ENCODE assay signal across 9 cellular contexts in the genomic region with DNA sequence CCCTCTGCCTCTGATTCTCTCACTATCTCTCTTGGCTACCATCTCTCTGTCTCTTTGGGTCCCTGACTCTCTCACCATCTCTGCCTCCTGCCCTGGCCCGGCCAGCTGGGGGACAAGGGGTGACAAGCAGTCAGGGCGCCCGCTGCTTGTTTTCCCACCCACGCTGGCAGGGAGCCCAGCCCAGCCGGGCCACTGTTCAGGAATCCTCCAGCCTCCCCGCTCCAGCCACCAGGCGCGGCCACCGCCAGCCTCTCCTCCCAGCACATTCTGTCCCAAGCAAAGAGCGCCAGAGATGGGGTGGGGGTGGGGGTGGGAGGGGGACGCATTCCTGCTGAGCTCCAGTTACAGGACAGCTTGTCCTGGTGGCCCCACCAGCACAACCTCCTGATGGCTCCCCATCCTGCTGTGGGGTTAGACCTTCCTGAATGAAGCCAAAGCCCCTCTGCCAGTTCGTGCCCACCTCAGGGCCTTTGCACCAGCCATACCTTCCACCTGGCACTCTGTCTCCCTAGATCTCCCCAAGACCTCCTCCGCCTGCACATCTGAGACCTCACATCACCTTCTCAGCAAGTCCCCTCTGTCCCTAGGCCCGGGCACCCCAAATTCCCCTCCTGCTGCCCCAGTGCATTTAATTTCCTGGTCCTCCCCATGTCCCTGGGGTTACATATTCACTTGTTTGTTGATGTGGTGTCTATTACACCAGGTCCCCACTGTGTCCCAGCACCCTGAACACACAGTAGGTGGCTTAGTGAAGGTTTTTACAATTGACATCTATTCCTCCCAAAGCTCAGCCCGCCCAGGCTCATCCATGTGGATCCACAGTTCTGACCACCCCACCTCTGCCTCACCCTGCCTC. TPM values are rescaled to one million over a fixed set of nuclear protein-coding genes. Genes with fewer than 3 reads are reported as not detected.
DNase-seq lines count a peak whose midpoint lies in the region; ATAC-seq, FAIRE-seq and TF ChIP-seq lines count a peak whose summit lies in the region.
"Had no signal": no experiment of that assay in that cellular context is flagged by ENCODE, and none has a peak within 500 bp of the region (broad histone marks: within the 10 kb centered on the region; RNA-seq: fewer than 3 reads in every experiment).

No MANE protein-coding gene starts in this region.

- 0 out of 2 replicates have a peak overlapping the region, but pooled peaks have one; percentile 48 for H2BK20ac ChIP-seq in H1 (ENCODE audit: low read length)

- H3K27me3 ChIP-seq in A673 (replicated peaks; ENCODE audit: insufficient read depth, low read depth, low read length, poor library complexity) (no peaks in the 10 kb centered on the region), H1 (replicated peaks in 1 of 4; ENCODE audit: control insufficient read depth in 3 of 4, extremely low read depth in 1 of 4, insufficient read depth in 3 of 4, low read length in 3 of 4) (no peaks in the 10 kb centered on the region)
- H3K27me3 ChIP-seq in naive thymus-derived CD4-positive, alpha-beta T cell (ENCODE audit: control insufficient read depth in 2 of 2, insufficient read depth in 2 of 2, low read length in 2 of 2) = no peaks in the 10 kb centered on the region

- H3K18ac ChIP-seq in H1 (ENCODE audit: extremely low read depth, low read length) = no peak overlapping the region

- BruUV-seq in A673 (replicated peaks; lab: Mats Ljungman, UMichigan) = no TSS peak

- H3K27me3 Mint-ChIP-seq in naive thymus-derived CD4-positive, alpha-beta T cell = no peaks in the 10 kb centered on the region

- H3K36me3 Mint-ChIP-seq in naive thymus-derived CD4-positive, alpha-beta T cell = peaks cover 0 to 7% (median 3%) of the 10 kb centered on the region in 5 donors

- intact Hi-C loops in A673 (cut with micrococcal nuclease; ENCODE audit: unreplicated experiment) = no loop called here
- intact Hi-C loops in naive thymus-derived CD4-positive, alpha-beta T cell (cut with micrococcal nuclease) = loop anchor here (1.0 kb wide), 2 partner anchors 12 to 25 kb away; a partner anchor contains a TSS

- H2AK5ac ChIP-seq in H1 (ENCODE audit: low read depth, low read length) = no peak overlapping the region

- peaks cover 43% of the 10 kb centered on the region for H3K4me1 ChIP-seq in A673 (ENCODE audit: insufficient read depth, low read length, poor library complexity, severe bottlenecking)
- peaks cover 0 to 4% (median 2%) of the 10 kb centered on the region in 4 experiments; a peak in 1 of 7 replicates for H3K4me1 ChIP-seq in H1 (replicated peaks in 1 of 4; ENCODE audit: control insufficient read depth in 3 of 4, insufficient read depth in 4 of 4, low read length in 3 of 4)
- peaks cover 22 to 64% of the 10 kb centered on the region in 2 donors for H3K4me1 ChIP-seq in naive thymus-derived CD4-positive, alpha-beta T cell (ENCODE audit: control insufficient read depth in 2 of 2, insufficient read depth in 2 of 2, low read length in 2 of 2)

- H4K5ac ChIP-seq in H1 (ENCODE audit: insufficient read length, low read depth, low read length) = no peak overlapping the region

- H3K4me2 ChIP-seq in H1 (ENCODE audit: insufficient read depth in 1 of 2, low read depth in 2 of 2, low read length in 2 of 2) = no peak overlapping the region

- H4K91ac ChIP-seq in H1 (replicated peaks; ENCODE audit: insufficient read length, low read length) = peak overlapping the region; percentile 85

- H2AFZ ChIP-seq in H1 (ENCODE audit: low read length) = no peak overlapping the region

- no peaks in the 10 kb centered on the region for H3K79me2 ChIP-seq in H1 (ENCODE audit: control insufficient read depth in 1 of 2, insufficient read depth in 2 of 2, low read length in 2 of 2)

- no peak overlapping the region for H3K4ac ChIP-seq in H1 (replicated peaks; ENCODE audit: insufficient read length, low read depth, low read length)

- H3K4me3 Mint-ChIP-seq in naive thymus-derived CD4-positive, alpha-beta T cell = peak overlapping the region in 8 of 10 donors; percentile 13 to 81 (median 63)

- H3K4me3 ChIP-seq in A673 (ENCODE audit: low read depth, low read length, poor library complexity, severe bottlenecking) (no peak overlapping the region), H1 (ENCODE audit: extremely low read depth in 1 of 4, insufficient read depth in 2 of 4, low read depth in 3 of 4, low read length in 4 of 4) (no peak overlapping the region)
- H3K4me3 ChIP-seq in naive thymus-derived CD4-positive, alpha-beta T cell (ENCODE audit: low read length) = no peak overlapping the region

- H3K36me3 ChIP-seq in A673 (ENCODE audit: insufficient read depth, low read length, poor library complexity, severe bottlenecking) = peaks cover 3% of the 10 kb centered on the region
- H3K36me3 ChIP-seq in H1 (ENCODE audit: control insufficient read depth in 2 of 4, insufficient read depth in 4 of 4, low read length in 3 of 4) = no peaks in the 10 kb centered on the region
- peaks cover 0 to 2% (median 0%) of the 10 kb centered on the region in 3 experiments for H3K36me3 ChIP-seq in naive thymus-derived CD4-positive, alpha-beta T cell (ENCODE audit: control insufficient read depth in 2 of 3, insufficient read depth in 3 of 3, low read length in 3 of 3)

- no peak overlapping the region for H2BK5ac ChIP-seq in H1 (ENCODE audit: low read depth, low read length)

- no peak for FAIRE-seq in H1 (lab: Jason Lieb, UNC)

- TF ChIP-seq POLR2A in H1 (IDR thresholded peaks at IDR 0.05; ENCODE audit: control extremely low read depth in 1 of 2, low read depth in 2 of 2, low read length in 2 of 2) = no peak

- no peak overlapping the region for H3K9ac ChIP-seq in H1 (replicated peaks in 1 of 4; ENCODE audit: extremely low read depth in 1 of 4, low read depth in 3 of 4, low read length in 3 of 4)

- H3K4me1 Mint-ChIP-seq in naive thymus-derived CD4-positive, alpha-beta T cell = peaks cover 53 to 79% (median 69%) of the 10 kb centered on the region in 7 donors

- H2BK120ac ChIP-seq in H1 (replicated peaks; ENCODE audit: low read depth, low read length) = no peak overlapping the region

- POLR2A ChIA-PET in A673 (lab: Charles Lee; ENCODE audit: low non-redundant PET) = no interaction called here
- POLR2A ChIA-PET in H1 (lab: Charles Lee; ENCODE audit: partially characterized antibody) = interaction anchor here (0.7 kb wide), 1 partner anchor 160 kb away, joined by 3 read pairs; no protein-coding TSS in a partner anchor
- POLR2A ChIA-PET in naive thymus-derived CD4-positive, alpha-beta T cell (lab: Charles Lee) = interaction anchor here (1.7 to 45.2 kb wide), 4 partner anchors 1 to 21 kb away, joined by 3 to 961 read pairs (median 482); a partner anchor contains a TSS

- peak overlapping the region; percentile 60; the same call in 1 of the 2 replicates for H2BK12ac ChIP-seq in H1 (ENCODE audit: low read depth, low read length)

- no peaks in the 10 kb centered on the region for H4K20me1 ChIP-seq in H1 (replicated peaks in 1 of 2; ENCODE audit: control insufficient read depth in 1 of 2, insufficient read depth in 2 of 2, low read length in 2 of 2)

- no peak overlapping the region for H3K56ac ChIP-seq in H1 (replicated peaks; ENCODE audit: insufficient read length, low read depth, low read length)

- peak overlapping the region; percentile 95; the same call in 1 of the 2 replicates for H4K8ac ChIP-seq in H1 (ENCODE audit: extremely low read depth, insufficient read depth, low read length)

- WGBS in H1 (ENCODE audit: extremely low coverage in 1 of 2, insufficient coverage in 1 of 2, insufficient read length in 1 of 2, insufficient replicate concordance in 2 of 2, low coverage in 1 of 2, low lambda C conversion rate in 2 of 2, missing lambda C conversion rate in 1 of 2), 2 experiments = 83% methylated on average over 8 of the region's 15 CpGs; no CpG with 5 or more reads in 1 of the 2 experiments

- no peaks in the 10 kb centered on the region for H3K79me1 ChIP-seq in H1 (ENCODE audit: low read depth, low read length)

- no peak for TF ChIP-seq EP300 in H1 (IDR thresholded peaks at IDR 0.05; ENCODE audit: borderline replicate concordance in 1 of 2, low read depth in 2 of 2, low read length in 2 of 2)

- H3K23ac ChIP-seq in H1 (ENCODE audit: insufficient read length) = no peak overlapping the region

- H3K27ac ChIP-seq in A673 (ENCODE audit: low read depth, low read length, poor library complexity, severe bottlenecking) (peak overlapping the region; percentile 51), H1 (ENCODE audit: low read depth, low read length) (no peak overlapping the region)
- peak overlapping the region; percentile 95 for H3K27ac ChIP-seq in naive thymus-derived CD4-positive, alpha-beta T cell (ENCODE audit: low read depth, low read length)

- DNase-seq in A673 (ENCODE audit: low spot score) = no peak
- DNase-seq in M059J (ENCODE audit: low read depth) = peak; percentile 59
- no peak for DNase-seq in H1 (ENCODE audit: low read depth in 1 of 2, low spot score in 2 of 2)
- no peak for DNase-seq in naive thymus-derived CD4-positive, alpha-beta T cell
- DNase-seq in NCI-H1092 (lab: John Stamatoyannopoulos, UW) = no peak
- no peak for DNase-seq in activated gamma-delta T cell (lab: John Stamatoyannopoulos, UW)
- DNase-seq in DMS79 (lab: John Stamatoyannopoulos, UW) = no peak
- no peak for DNase-seq in islet precursor cell

- H3K23me2 ChIP-seq in H1 (ENCODE audit: low read depth, low read length) = no peaks in the 10 kb centered on the region

- peaks cover 0 to 3% (median 0%) of the 10 kb centered on the region in 11 donors for H3K9me3 Mint-ChIP-seq in naive thymus-derived CD4-positive, alpha-beta T cell

- TF ChIP-seq CTCF in A673 (conservative IDR thresholded peaks at IDR 0.05; ENCODE audit: low read depth, low read length) (no peak), H1 (IDR thresholded peaks at IDR 0.05; ENCODE audit: control extremely low read depth in 1 of 3, insufficient read depth in 1 of 3, low read depth in 1 of 3, low read length in 3 of 3) (no peak)

- CTCF ChIA-PET in A673 (lab: Charles Lee) (interaction anchor here (1.0 kb wide), 1 partner anchor 12 kb away, joined by 7 read pairs; a partner anchor contains a TSS), H1 (lab: Charles Lee; ENCODE audit: partially characterized antibody) (interaction anchor here (0.6 to 1.8 kb wide), 4 partner anchors 11 to 306 kb away, joined by 3 to 5 read pairs (median 3); no protein-coding TSS in a partner anchor)
- CTCF ChIA-PET in naive thymus-derived CD4-positive, alpha-beta T cell (lab: Charles Lee) = interaction anchor here (0.9 kb wide), 1 partner anchor 38 kb away, joined by 3 read pairs; no protein-coding TSS in a partner anchor

- H3K27ac Mint-ChIP-seq in naive thymus-derived CD4-positive, alpha-beta T cell = peak overlapping the region; percentile 92 to 100 (median 99)

- H2BK15ac ChIP-seq in H1 (ENCODE audit: low read length) = peak overlapping the region; percentile 81; the same call in 1 of the 2 replicates

- ATAC-seq in naive thymus-derived CD4-positive, alpha-beta T cell = no peak

- H3K9me3 ChIP-seq in A673 (ENCODE audit: low read depth, low read length, poor library complexity, severe bottlenecking) (no peaks in the 10 kb centered on the region), H1 (ENCODE audit: insufficient read depth in 2 of 2, low read depth in 1 of 2, low read length in 1 of 2) (no peaks in the 10 kb centered on the region)
- H3K9me3 ChIP-seq in naive thymus-derived CD4-positive, alpha-beta T cell (ENCODE audit: control insufficient read depth in 2 of 3, low read length in 3 of 3) = no peaks in the 10 kb centered on the region

- no peak overlapping the region for H3K14ac ChIP-seq in H1 (ENCODE audit: insufficient read length)

- no peak for TF ChIP-seq RAD21 in H1 (IDR thresholded peaks at IDR 0.05 in 1 of 2, conservative IDR thresholded peaks at IDR 0.05 in 1 of 2; ENCODE audit: low read depth in 2 of 2, low read length in 2 of 2)

RNA-seq across cellular contexts. Expression of a gene that starts 12.5 kb away (rescaled TPM):
- 11.7 and 13.3 TPM in 2 replicates for total RNA-seq in A673 (2021)
- 9.4 and 12.8 TPM in 2 replicates for total RNA-seq in M059J (2014; rRNA removed; shearing (Covaris generic))
- 6.2 and 6.9 TPM in 2 replicates for total RNA-seq in H1 (2021; fragmentation: NEBNext Ultra II Directional; extraction: Animal tissue kit (Norgen Biotek cat#: 25700))
- polyA plus RNA-seq in H1 (2011; rRNA removed) = 5.4 and 5.8 TPM in 2 replicates
- polyA plus RNA-seq in H1 (2011; cell fraction: cytosol; rRNA removed) = 6.6 TPM
- 9.2 TPM for polyA plus RNA-seq in H1 (2011; cell fraction: nucleus; rRNA removed)
- 5.2 to 7.8 TPM (median 5.9 TPM) in 4 replicates for polyA plus RNA-seq in H1 (2012, experiment 1 of 2)
- 4.6 TPM for polyA plus RNA-seq in H1 (2012, experiment 2 of 2)
- polyA plus RNA-seq in H1 (2013, experiment 1 of 2) = 3.4 TPM
- 3.6 TPM for polyA plus RNA-seq in H1 (2013, experiment 2 of 2)
- polyA minus RNA-seq in H1 (2011; rRNA and poly(A)+ RNA removed) = 2.7 and 6.1 TPM in 2 replicates
- polyA minus RNA-seq in H1 (2011; cell fraction: cytosol; rRNA and poly(A)+ RNA removed) = 7.0 TPM
- 10.7 TPM for polyA minus RNA-seq in H1 (2011; cell fraction: nucleus; rRNA and poly(A)+ RNA removed)
- 100 to 1,000 TPM in 4 of 5 experiments, 10 to 100 TPM in 1; 77.2 to 237 (median 152) TPM for total RNA-seq in naive thymus-derived CD4-positive, alpha-beta T cell
- 10 to 100 TPM; 31.8 to 60.1 TPM for polyA plus RNA-seq in naive thymus-derived CD4-positive, alpha-beta T cell

RNA-seq across cellular contexts. Expression of a gene that starts 53.5 kb away (rescaled TPM):
- total RNA-seq in A673 (2021) = 63.5 and 81.2 TPM in 2 replicates
- total RNA-seq in M059J (2014; rRNA removed; shearing (Covaris generic)) = 0.07 TPM in 1 of 2 replicates, not detected in the other
- 9.3 and 11.0 TPM in 2 replicates for total RNA-seq in H1 (2021; fragmentation: NEBNext Ultra II Directional; extraction: Animal tissue kit (Norgen Biotek cat#: 25700))
- 12.5 and 19.3 TPM in 2 replicates for polyA plus RNA-seq in H1 (2011; rRNA removed)
- 13.7 TPM for polyA plus RNA-seq in H1 (2011; cell fraction: cytosol; rRNA removed)
- 21.8 TPM for polyA plus RNA-seq in H1 (2011; cell fraction: nucleus; rRNA removed)
- polyA plus RNA-seq in H1 (2012, experiment 1 of 2) = 4.1 to 10.5 TPM (median 8.4 TPM) in 4 replicates
- 5.8 TPM for polyA plus RNA-seq in H1 (2012, experiment 2 of 2)
- 6.0 TPM for polyA plus RNA-seq in H1 (2013, experiment 1 of 2)
- 5.9 TPM for polyA plus RNA-seq in H1 (2013, experiment 2 of 2)
- polyA minus RNA-seq in H1 (2011; rRNA and poly(A)+ RNA removed) = 6.7 and 7.7 TPM in 2 replicates
- 15.0 TPM for polyA minus RNA-seq in H1 (2011; cell fraction: cytosol; rRNA and poly(A)+ RNA removed)
- polyA minus RNA-seq in H1 (2011; cell fraction: nucleus; rRNA and poly(A)+ RNA removed) = 14.4 TPM
- under 1 TPM in 1 of 5 experiments, not detected in 4; 0.05 TPM for total RNA-seq in naive thymus-derived CD4-positive, alpha-beta T cell
- not detected for polyA plus RNA-seq in naive thymus-derived CD4-positive, alpha-beta T cell
- total RNA-seq: subcutaneous adipose tissue had no signal
